In the genomic region with DNA sequence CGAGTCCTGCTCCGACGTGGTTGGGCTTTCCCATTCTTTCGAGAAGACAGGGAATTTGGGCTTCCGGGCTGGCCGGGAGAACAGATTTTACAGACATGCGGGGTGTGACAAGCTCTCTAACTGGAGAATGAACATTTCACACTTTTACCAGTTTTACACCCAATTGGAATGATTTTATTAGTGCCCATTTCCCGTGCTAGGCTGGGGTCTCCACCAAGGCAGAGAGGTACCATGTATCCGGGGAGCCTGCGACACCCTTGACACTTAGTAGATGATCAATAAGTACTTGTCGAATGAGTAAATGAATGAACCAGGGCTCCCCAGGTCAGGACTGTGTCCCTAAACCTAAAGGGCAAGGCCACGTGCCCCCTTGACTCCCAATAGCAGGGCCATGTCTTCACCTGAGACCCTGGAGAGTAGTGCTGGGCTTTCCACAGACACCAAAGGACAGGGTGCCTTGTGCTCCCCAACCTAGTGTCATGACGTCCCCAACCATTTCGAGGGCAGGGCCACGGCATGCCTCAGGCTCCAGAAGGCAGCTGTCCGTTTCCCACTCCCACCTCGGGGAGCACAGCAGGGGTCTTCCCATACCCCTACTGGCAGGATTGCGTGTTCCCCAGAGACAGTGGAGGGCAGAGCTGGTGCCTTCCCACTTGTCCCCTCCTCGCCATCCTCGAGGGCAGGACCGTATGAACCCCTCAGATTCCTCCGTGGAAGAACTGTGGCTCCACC, we compare ENCODE assay signal across 8 cellular contexts. TPM values are rescaled to one million over a fixed set of nuclear protein-coding genes. Genes with fewer than 3 reads are reported as not detected.
DNase-seq lines count a peak whose midpoint lies in the region; ATAC-seq lines count a peak whose summit lies in the region.

No MANE protein-coding gene starts in this region.

- peaks cover 29% of the 10 kb centered on the region for H3K4me1 ChIP-seq in muscle layer of colon (ENCODE audit: insufficient read depth, low read length)
- H3K4me1 ChIP-seq in aorta (ENCODE audit: control insufficient read depth in 1 of 2, insufficient read depth in 2 of 2, low read length in 2 of 2) = no peaks in the 10 kb centered on the region

- peaks cover 36% of the 10 kb centered on the region for H3K36me3 ChIP-seq in muscle layer of colon (ENCODE audit: insufficient read depth, low read length)
- H3K36me3 ChIP-seq in aorta (ENCODE audit: control insufficient read depth in 1 of 2, insufficient read depth in 2 of 2, low read length in 1 of 2) = peaks cover 0 to 2% of the 10 kb centered on the region in 2 donors

- H3K27ac ChIP-seq in muscle layer of colon (ENCODE audit: low read depth, low read length) (peak overlapping the region; percentile 62), aorta (ENCODE audit: low read depth in 1 of 2, low read length in 2 of 2) (peak overlapping the region; percentile 29 to 98)

- H3K4me3 Mint-ChIP-seq in dendritic cell treated with granulocyte-macrophage colony-stimulating factor and Interleukin-4, amounts not matched to agents 40 ng/mL and 50 ng/mL, for 4 days = peak overlapping the region; percentile 96

- H3K36me3 Mint-ChIP-seq in dendritic cell treated with granulocyte-macrophage colony-stimulating factor and Interleukin-4, amounts not matched to agents 40 ng/mL and 50 ng/mL, for 4 days (ENCODE audit: low read depth) = peaks cover 73% of the 10 kb centered on the region

- DNase-seq in NCI-H2081 (lab: John Stamatoyannopoulos, UW) (peak; percentile 34 to 64), NCI-H2081 treated with DMSO at 0.1 percent for 48 hours (lab: John Stamatoyannopoulos, UW) (no peak), SK-N-DZ (ENCODE audit: low spot score) (peak; percentile 15), aorta (no peak), activated gamma-delta T cell treated with Interleukin-2 at 50 U/mL for 16 hours (no peak)

- no peaks in the 10 kb centered on the region for H3K27me3 ChIP-seq in muscle layer of colon (ENCODE audit: control insufficient read depth in 1 of 2, insufficient read depth in 2 of 2, low read length in 2 of 2)
- H3K27me3 ChIP-seq in aorta (ENCODE audit: control insufficient read depth in 1 of 2, insufficient read depth in 2 of 2, low read length in 1 of 2) = no peaks in the 10 kb centered on the region

- peaks cover 80% of the 10 kb centered on the region for H3K4me1 Mint-ChIP-seq in dendritic cell treated with granulocyte-macrophage colony-stimulating factor and Interleukin-4, amounts not matched to agents 40 ng/mL and 50 ng/mL, for 4 days (ENCODE audit: low read depth)

- H3K9me3 ChIP-seq in muscle layer of colon (ENCODE audit: low read length) = no peaks in the 10 kb centered on the region
- no peaks in the 10 kb centered on the region for H3K9me3 ChIP-seq in aorta (ENCODE audit: control insufficient read depth, low read length)

- intact Hi-C loops in dendritic cell treated with granulocyte-macrophage colony-stimulating factor and Interleukin-4, amounts not matched to agents 40 ng/mL and 50 ng/mL, for 4 days (cut with micrococcal nuclease) = loop anchor here (1.0 to 5.0 kb wide), 3 partner anchors 28 to 1245 kb away; partner anchors contain the start of genes OXSR1, SLC25A38 and XYLB
- intact Hi-C loops in aorta (cut with DNase I) = loop anchor here (1.0 to 5.0 kb wide), 4 partner anchors 27 to 315 kb away; partner anchors contain the start of genes OXSR1 (in 2 of the 2) and ACVR2B (in 1 of the 2)

- ATAC-seq in aorta (ENCODE audit: low FRiP score) = no peak
- no peak for ATAC-seq in HG03439 (IDR thresholded peaks at IDR 0.05; ENCODE audit: unreplicated experiment)

- H3K27ac Mint-ChIP-seq in dendritic cell treated with granulocyte-macrophage colony-stimulating factor and Interleukin-4, amounts not matched to agents 40 ng/mL and 50 ng/mL, for 4 days = peak overlapping the region; percentile 98

- no peaks in the 10 kb centered on the region for H3K27me3 Mint-ChIP-seq in dendritic cell treated with granulocyte-macrophage colony-stimulating factor and Interleukin-4, amounts not matched to agents 40 ng/mL and 50 ng/mL, for 4 days

- 17 to 22% methylated on average over 22 of the region's 22 CpGs for WGBS in aorta, 2 donors

- H3K4me3 ChIP-seq in muscle layer of colon (ENCODE audit: low read depth in 1 of 2, low read length in 2 of 2) (peak overlapping the region; percentile 44 to 89), aorta (ENCODE audit: low read length in 2 of 2) (peak overlapping the region; percentile 54 to 58)

- H3K9ac ChIP-seq in muscle layer of colon (ENCODE audit: low read length) = peak overlapping the region; percentile 40

- no peaks in the 10 kb centered on the region for H3K9me3 Mint-ChIP-seq in dendritic cell treated with granulocyte-macrophage colony-stimulating factor and Interleukin-4, amounts not matched to agents 40 ng/mL and 50 ng/mL, for 4 days

RNA-seq across cellular contexts. Expression of gene MYD88, which starts 0.7 kb away (rescaled TPM):
- 1.4 and 2.0 TPM in 2 replicates for polyA plus RNA-seq in SK-N-DZ (2014; cell fraction: cytosol; rRNA removed)
- polyA plus RNA-seq in SK-N-DZ (2014; cell fraction: nucleus; rRNA removed) = 4.3 and 18.1 TPM in 2 replicates
- 10 to 100 TPM; 23.4 to 33.6 TPM for total RNA-seq in aorta
- 10 to 100 TPM; 17.7 to 19.3 TPM for polyA plus RNA-seq in aorta

RNA-seq across cellular contexts. Expression of gene ACAA1, which starts 0.9 kb away (rescaled TPM):
- 3.4 and 4.2 TPM in 2 replicates for polyA plus RNA-seq in SK-N-DZ (2014; cell fraction: cytosol; rRNA removed)
- 31.9 and 51.1 TPM in 2 replicates for polyA plus RNA-seq in SK-N-DZ (2014; cell fraction: nucleus; rRNA removed)
- total RNA-seq in aorta = 10 to 100 TPM; 39.3 to 54.8 TPM
- 10 to 100 TPM; 58.4 to 69.2 TPM for polyA plus RNA-seq in aorta

RNA-seq across cellular contexts. Expression of gene OXSR1, which starts 27.6 kb away (rescaled TPM):
- 26.3 and 27.4 TPM in 2 replicates for polyA plus RNA-seq in SK-N-DZ (2014; cell fraction: cytosol; rRNA removed)
- 23.0 and 24.8 TPM in 2 replicates for polyA plus RNA-seq in SK-N-DZ (2014; cell fraction: nucleus; rRNA removed)
- 10 to 100 TPM; 38.9 to 42.0 TPM for total RNA-seq in aorta
- polyA plus RNA-seq in aorta = 10 to 100 TPM in 1 of 2 donors, 1 to 10 TPM in 1; 7.9 to 13.9 TPM

Comparison
In these comparisons a context has a peak if more than half of its experiments do, and no peak if none do; other contexts are left out.
1. DNase-seq: peak in NCI-H2081 (2 of 2) and SK-N-DZ (single experiment); none in NCI-H2081 treated with DMSO at 0.1 percent for 48 hours (single experiment), aorta (0 of 2) and activated gamma-delta T cell treated with Interleukin-2 at 50 U/mL for 16 hours (single experiment).